In genomic region chr1:212186427-212187207, GRCh38 we compare ENCODE assay signal across 8 cellular contexts.
A peak's percentile ranks its signal among the peaks of the same experiment; 100 is the strongest.
DNase-seq lines count a peak whose midpoint lies in the region; ATAC-seq and TF ChIP-seq lines count a peak whose summit lies in the region.

No MANE protein-coding gene starts in this region.

- intact Hi-C loops in sciatic nerve (cut with DNase I), result no loop called here

- H3K27ac Mint-ChIP-seq in CD8-positive, alpha-beta memory T cell, result peak overlapping the region in 6 of 8 donors; percentile 45 to 85 (median 72)
- H3K27ac Mint-ChIP-seq in T-cell, result peak overlapping the region; percentile 81 to 90
- no peak overlapping the region for H3K27ac Mint-ChIP-seq in glutamatergic neuron (ENCODE audit: unreplicated experiment)

- no peak overlapping the region for H3K27ac ChIP-seq in CD8-positive, alpha-beta memory T cell (ENCODE audit: low read depth, low read length)

- CTCF ChIA-PET in CD8-positive, alpha-beta memory T cell (lab: Charles Lee), result no interaction called here
- CTCF ChIA-PET in T-cell (lab: Charles Lee), result interaction anchor here in 1 of 2 donors (0.7 kb wide), 1 partner anchor 489 kb away, joined by 3 read pairs; no protein-coding TSS in a partner anchor

- H3K4me3 Mint-ChIP-seq in CD8-positive, alpha-beta memory T cell, result peak overlapping the region in 6 of 7 donors; percentile 60 to 82 (median 70)
- H3K4me3 Mint-ChIP-seq in T-cell, result peak overlapping the region; percentile 61 to 70 (median 66)
- H3K4me3 Mint-ChIP-seq in glutamatergic neuron (ENCODE audit: unreplicated experiment), result no peak overlapping the region

- TF ChIP-seq CTCF in glutamatergic neuron (IDR thresholded peaks at IDR 0.05; ENCODE audit: partially characterized antibody, unreplicated experiment), result no peak

- DNase-seq in CD8-positive, alpha-beta memory T cell, result no peak
- DNase-seq in GM19238 (ENCODE audit: insufficient read length, low spot score), result peak; percentile 72
- DNase-seq in T-cell, result peak in 2 of 34 experiments; percentile 7 to 12
- DNase-seq in sciatic nerve (ENCODE audit: low spot score), result no peak
- no peak for DNase-seq in glutamatergic neuron
- no peak for DNase-seq in mesenteric fat pad (ENCODE audit: low spot score)
- DNase-seq in activated CD4-positive, alpha-beta T cell treated with anti-CD3 and anti-CD28 coated beads, Interleukin-2, amount 50 U/mL, for 48 hours, result no peak

- H3K36me3 ChIP-seq in CD8-positive, alpha-beta memory T cell (ENCODE audit: insufficient read depth, low read length), result no peaks in the 10 kb centered on the region

- no peaks in the 10 kb centered on the region for H3K36me3 Mint-ChIP-seq in CD8-positive, alpha-beta memory T cell
- H3K36me3 Mint-ChIP-seq in T-cell (no peaks in the 10 kb centered on the region), glutamatergic neuron (ENCODE audit: unreplicated experiment) (no peaks in the 10 kb centered on the region)

- peaks cover 22 to 30% (median 26%) of the 10 kb centered on the region in 3 donors for H3K4me1 Mint-ChIP-seq in CD8-positive, alpha-beta memory T cell
- peaks cover 25 to 35% (median 31%) of the 10 kb centered on the region in 3 donors for H3K4me1 Mint-ChIP-seq in T-cell
- no peaks in the 10 kb centered on the region for H3K4me1 Mint-ChIP-seq in glutamatergic neuron (ENCODE audit: low read depth, unreplicated experiment)

- H3K4me1 ChIP-seq in CD8-positive, alpha-beta memory T cell (ENCODE audit: insufficient read depth, low read length), result peaks cover 19% of the 10 kb centered on the region

- H3K27me3 Mint-ChIP-seq in CD8-positive, alpha-beta memory T cell, result peaks cover 0 to 1% of the 10 kb centered on the region in 2 donors
- H3K27me3 Mint-ChIP-seq in T-cell (no peaks in the 10 kb centered on the region), glutamatergic neuron (ENCODE audit: unreplicated experiment) (peaks cover 6% of the 10 kb centered on the region)

- no peak overlapping the region for H3K4me3 ChIP-seq in CD8-positive, alpha-beta memory T cell (ENCODE audit: low read length)

- H3K27me3 ChIP-seq in CD8-positive, alpha-beta memory T cell (ENCODE audit: insufficient read depth, low read length, poor library complexity, severe bottlenecking), result no peaks in the 10 kb centered on the region

- H3K9me3 Mint-ChIP-seq in CD8-positive, alpha-beta memory T cell, result no peaks in the 10 kb centered on the region
- H3K9me3 Mint-ChIP-seq in T-cell, result no peaks in the 10 kb centered on the region
- H3K9me3 Mint-ChIP-seq in glutamatergic neuron (ENCODE audit: unreplicated experiment), result peaks cover 4% of the 10 kb centered on the region

- POLR2A ChIA-PET in CD8-positive, alpha-beta memory T cell (lab: Charles Lee), result no interaction called here
- POLR2A ChIA-PET in T-cell (lab: Charles Lee), result no interaction called here

- ATAC-seq in HG03139 (IDR thresholded peaks at IDR 0.05; ENCODE audit: unreplicated experiment) (peak; percentile 99), T-cell (replicated peaks in 1 of 4) (peak in 3 of 4 experiments; percentile 63 to 72 (median 70)), sciatic nerve (peak; percentile 34)

- H3K9me3 ChIP-seq in CD8-positive, alpha-beta memory T cell (ENCODE audit: low read length), result no peaks in the 10 kb centered on the region

Comparison
In these comparisons a context has a peak if more than half of its experiments do, and no peak if none do; other contexts are left out.
1. ATAC-seq: peak in every context shown above with its lines; median percentile 99 in HG03139; 70 in T-cell; 34 in sciatic nerve.